Comparison of ENCODE assay signal across 8 cellular contexts in genomic region chr4:173333658-173334084, GRCh38. TPM values are rescaled to one million over a fixed set of nuclear protein-coding genes. Genes with fewer than 3 reads are reported as not detected.
DNase-seq lines count a peak whose midpoint lies in the region; ATAC-seq and TF ChIP-seq lines count a peak whose summit lies in the region.

No MANE protein-coding gene starts in this region.

- no peaks in the 10 kb centered on the region for H3K27me3 ChIP-seq in H9 (ENCODE audit: insufficient read depth, low read length)
- H3K27me3 ChIP-seq in PC-9 (ENCODE audit: insufficient read depth, low read depth), result no peaks in the 10 kb centered on the region
- no peaks in the 10 kb centered on the region for H3K27me3 ChIP-seq in sigmoid colon

- H4K20me1 ChIP-seq in H9 (ENCODE audit: control insufficient read depth, insufficient read depth, insufficient read length), result no peaks in the 10 kb centered on the region
- H4K20me1 ChIP-seq in PC-9 (ENCODE audit: insufficient read depth), result no peaks in the 10 kb centered on the region

- BruUV-seq in Calu3 (replicated peaks; lab: Mats Ljungman, UMichigan), result no TSS peak
- BruUV-seq in PC-9 (replicated peaks; lab: Mats Ljungman, UMichigan), result no TSS peak

- H3K36me3 ChIP-seq in PC-9 (ENCODE audit: low read depth) (no peaks in the 10 kb centered on the region), sigmoid colon (peaks cover 0 to 35% (median 8%) of the 10 kb centered on the region in 4 donors)

- H3K4me1 Mint-ChIP-seq in Calu3 (ENCODE audit: low read depth, unreplicated experiment) (peaks cover 19% of the 10 kb centered on the region), H9 (peaks cover 28 to 38% of the 10 kb centered on the region in 2 experiments)

- peaks cover 8% of the 10 kb centered on the region for H3K23me2 ChIP-seq in H9 (ENCODE audit: insufficient read length, low read depth, low read length, poor library complexity, severe bottlenecking)

- no peaks in the 10 kb centered on the region for H3K9me3 ChIP-seq in H9 (ENCODE audit: control insufficient read depth, low read depth, low read length)
- no peaks in the 10 kb centered on the region for H3K9me3 ChIP-seq in PC-9 (ENCODE audit: insufficient read depth, low read depth)
- no peaks in the 10 kb centered on the region for H3K9me3 ChIP-seq in sigmoid colon

- H2BK5ac ChIP-seq in H9 (ENCODE audit: insufficient read length, low read length), result peak overlapping the region; percentile 93

- peak overlapping the region; percentile 61 for H2BK120ac ChIP-seq in H9 (ENCODE audit: low read depth, low read length, poor library complexity, severe bottlenecking)

- H3K9me2 ChIP-seq in PC-9 (ENCODE audit: insufficient read depth), result no peaks in the 10 kb centered on the region

- no peak overlapping the region for H4K8ac ChIP-seq in H9 (replicated peaks; ENCODE audit: insufficient read length, low read depth, low read length)

- H4K5ac ChIP-seq in H9 (ENCODE audit: insufficient read length, low read depth, low read length), result peak overlapping the region; percentile 85

- H3K4me3 Mint-ChIP-seq in Calu3 (ENCODE audit: low read depth, unreplicated experiment) (peak overlapping the region; percentile 93), H9 (peak overlapping the region; percentile 97 to 98)

- no peak overlapping the region for H2BK12ac ChIP-seq in H9 (ENCODE audit: insufficient read length, low read depth, low read length)

- H3F3A ChIP-seq in PC-9 (ENCODE audit: insufficient read depth, low read depth), result peaks cover 18% of the 10 kb centered on the region; the same call in 1 of the 2 replicates

- peak overlapping the region; percentile 98 for H3K4me2 ChIP-seq in H9 (ENCODE audit: insufficient read depth, insufficient read length, low read length)
- H3K4me2 ChIP-seq in PC-9, result peak overlapping the region; percentile 84

- no peak for TF ChIP-seq CTCF in Calu3 (IDR thresholded peaks at IDR 0.05; ENCODE audit: unreplicated experiment)
- TF ChIP-seq CTCF in H9 (conservative IDR thresholded peaks at IDR 0.05), result no peak
- no peak for TF ChIP-seq CTCF in PC-9 (conservative IDR thresholded peaks at IDR 0.05)
- no peak for TF ChIP-seq CTCF in sigmoid colon (IDR thresholded peaks at IDR 0.05)

- H3K14ac ChIP-seq in H9 (ENCODE audit: insufficient read depth, low read length), result peak overlapping the region; percentile 98

- no peaks in the 10 kb centered on the region for H3K9me3 Mint-ChIP-seq in Calu3 (ENCODE audit: low read depth, unreplicated experiment)
- peaks cover 5 to 8% of the 10 kb centered on the region in 2 experiments; a peak in 3 of 5 replicates for H3K9me3 Mint-ChIP-seq in H9

- CTCF ChIA-PET in Calu3 (lab: Charles Lee) (interaction anchor here (0.8 to 2.3 kb wide), 4 partner anchors 32 to 87 kb away, joined by 4 to 12 read pairs (median 6); partner anchors contain the start of gene SAP30), PC-9 (lab: Charles Lee) (interaction anchor here (0.6 kb wide), 1 partner anchor 148 kb away, joined by 3 read pairs; no protein-coding TSS in a partner anchor)

- H4K91ac ChIP-seq in H9 (ENCODE audit: insufficient read length, low read depth, low read length), result peak overlapping the region; percentile 98

- ATAC-seq in HG03196 (IDR thresholded peaks at IDR 0.05; ENCODE audit: unreplicated experiment), result no peak
- no peak for ATAC-seq in GM21515 (IDR thresholded peaks at IDR 0.05; ENCODE audit: unreplicated experiment)

- H3K23ac ChIP-seq in H9 (ENCODE audit: insufficient read length, low read depth, low read length), result no peak overlapping the region

- peak; percentile 28 for DNase-seq in Calu3
- peak; percentile 36 for DNase-seq in H9
- peak in 1 of 2 experiments; percentile 31 for DNase-seq in PC-9
- DNase-seq in anterior cingulate cortex (lab: John Stamatoyannopoulos, UW), result peak in 37 of 58 donors; percentile 25 to 76 (median 55)
- peak in 40 of 51 donors; percentile 25 to 79 (median 57) for DNase-seq in hypothalamus (lab: John Stamatoyannopoulos, UW)
- DNase-seq in sigmoid colon, result peak; percentile 83

- peak overlapping the region; percentile 96 for H3K27ac ChIP-seq in H9 (ENCODE audit: insufficient read length, low read depth, low read length)
- peak overlapping the region; percentile 79 for H3K27ac ChIP-seq in PC-9
- peak overlapping the region; percentile 93 to 100 (median 99) for H3K27ac ChIP-seq in sigmoid colon

- no peaks in the 10 kb centered on the region for H3K79me1 ChIP-seq in H9 (ENCODE audit: insufficient read depth, low read depth, low read length, poor library complexity, severe bottlenecking)

- H3K36me3 Mint-ChIP-seq in Calu3 (ENCODE audit: insufficient read depth, unreplicated experiment) (peaks cover 46% of the 10 kb centered on the region), H9 (ENCODE audit: insufficient read depth in 1 of 3, low read depth in 3 of 3) (peaks cover 35 to 47% (median 47%) of the 10 kb centered on the region in 3 experiments)

- POLR2A ChIA-PET in PC-9 (lab: Charles Lee; ENCODE audit: unreplicated experiment), result no interaction called here

- H3K4me1 ChIP-seq in H9 (ENCODE audit: insufficient read depth, low read length) (no peaks in the 10 kb centered on the region), PC-9 (replicated peaks; ENCODE audit: insufficient read depth) (peaks cover 25% of the 10 kb centered on the region), sigmoid colon (peaks cover 0 to 31% (median 23%) of the 10 kb centered on the region in 4 donors)

- H3K4ac ChIP-seq in H9 (ENCODE audit: low read depth, low read length), result peak overlapping the region; percentile 96; the same call in 1 of the 2 replicates

- H2BK15ac ChIP-seq in H9 (ENCODE audit: low read depth, low read length), result no peak overlapping the region

- H3K27me3 Mint-ChIP-seq in Calu3 (ENCODE audit: unreplicated experiment) (no peaks in the 10 kb centered on the region), H9 (ENCODE audit: low read depth) (peaks cover 2% of the 10 kb centered on the region; the same call in 1 of the 2 replicates)

- peak overlapping the region; percentile 87 for H3K56ac ChIP-seq in H9 (ENCODE audit: insufficient read length, low read depth, low read length)

- no peak overlapping the region for H2AFZ ChIP-seq in H9 (ENCODE audit: low read length)
- H2AFZ ChIP-seq in PC-9, result peak overlapping the region; percentile 97

- H3K9ac ChIP-seq in H9 (ENCODE audit: extremely low read depth, insufficient read length, low read length), result peak overlapping the region; percentile 98

- peak overlapping the region; percentile 99 for H3K18ac ChIP-seq in H9 (ENCODE audit: insufficient read length, low read depth, low read length)

- no peak overlapping the region for H3T11ph ChIP-seq in H9 (ENCODE audit: low read length)

- no CpG with 5 or more reads among the region's 53 CpGs for WGBS in H9 (ENCODE audit: extremely low coverage, insufficient read length, low lambda C conversion rate)
- 1 to 2% methylated on average over 53 of the region's 53 CpGs for WGBS in sigmoid colon, 2 donors

- no peak for TF ChIP-seq EP300 in sigmoid colon (IDR thresholded peaks at IDR 0.05)

- H3K4me3 ChIP-seq in PC-9 (peak overlapping the region; percentile 94), sigmoid colon (peak overlapping the region; percentile 89 to 98 (median 94))

- H3K79me2 ChIP-seq in H9 (ENCODE audit: insufficient read depth, low read length), result peaks cover 6% of the 10 kb centered on the region; the same call in 1 of the 2 replicates
- peaks cover 31% of the 10 kb centered on the region for H3K79me2 ChIP-seq in PC-9 (ENCODE audit: low read depth)

- no peak for TF ChIP-seq POLR2A in sigmoid colon (IDR thresholded peaks at IDR 0.05)

- no peak overlapping the region for H2AK5ac ChIP-seq in H9 (ENCODE audit: insufficient read length, low read length)

- intact Hi-C loops in Calu3 (cut with micrococcal nuclease; ENCODE audit: unreplicated experiment), result loop anchor here (2.0 to 5.0 kb wide), 2 partner anchors 35 to 84 kb away; no protein-coding TSS in a partner anchor
- intact Hi-C loops in PC-9 (cut with micrococcal nuclease; ENCODE audit: unreplicated experiment), result loop anchor here (1.0 kb wide), 2 partner anchors 37 to 142 kb away; partner anchors contain the start of gene SAP30
- intact Hi-C loops in sigmoid colon (cut with DNase I), result loop anchor here (1.0 to 5.0 kb wide), 2 partner anchors 37 to 164 kb away; partner anchors contain the start of gene SAP30

- H3K27ac Mint-ChIP-seq in Calu3 (ENCODE audit: unreplicated experiment) (peak overlapping the region; percentile 60), H9 (peak overlapping the region; percentile 99 to 100 (median 100))

- no peak overlapping the region for H2BK20ac ChIP-seq in H9 (ENCODE audit: low read depth, low read length, poor library complexity, severe bottlenecking)

RNA-seq across cellular contexts. Expression of gene HMGB2, which starts 0.5 kb away (rescaled TPM):
- total RNA-seq in Calu3 (2022), result 108 and 128 TPM in 2 replicates
- 278 and 298 TPM in 2 replicates for total RNA-seq in H9 (2021)
- total RNA-seq in PC-9 (2021), result 202 and 213 TPM in 2 replicates
- total RNA-seq in sigmoid colon, result 10 to 100 TPM; 45.1 to 74.7 (median 59.4) TPM
- polyA plus RNA-seq in sigmoid colon, result 100 to 1,000 TPM in 2 of 3 donors, 10 to 100 TPM in 1; 96.1 to 255 (median 129) TPM

RNA-seq across cellular contexts. Expression of gene SAP30, which starts 37.1 kb away (rescaled TPM):
- total RNA-seq in Calu3 (2022), result 10.6 and 12.7 TPM in 2 replicates
- total RNA-seq in H9 (2021), result 13.5 and 14.7 TPM in 2 replicates
- total RNA-seq in PC-9 (2021), result 8.0 and 11.4 TPM in 2 replicates
- 10 to 100 TPM; 39.6 to 61.4 (median 53.1) TPM for total RNA-seq in sigmoid colon
- 10 to 100 TPM in 1 of 3 donors, 1 to 10 TPM in 2; 7.2 to 11.0 (median 9.0) TPM for polyA plus RNA-seq in sigmoid colon
